ENCODE assay signal across 18 cellular contexts in the genomic region with DNA sequence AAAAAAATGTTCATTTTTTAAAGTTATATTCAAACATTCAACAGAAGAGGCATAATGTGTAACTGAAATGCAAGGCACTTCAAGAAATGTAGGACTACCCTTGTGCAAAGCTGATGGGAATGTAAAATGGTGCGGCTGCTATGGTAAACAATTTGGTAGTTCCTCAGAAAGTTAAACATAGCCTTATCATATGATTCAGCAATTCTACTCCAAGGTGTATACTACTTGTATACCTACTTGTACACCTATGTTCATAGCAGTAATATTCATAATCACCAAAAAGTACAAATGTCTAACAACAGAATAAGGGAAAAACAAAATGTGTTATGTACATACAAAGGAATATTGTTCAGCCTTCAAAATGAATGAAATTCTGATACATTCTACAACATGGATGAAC. TPM values are rescaled to one million over a fixed set of nuclear protein-coding genes. Genes with fewer than 3 reads are reported as not detected.
DNase-seq lines count a peak whose midpoint lies in the region; ATAC-seq and TF ChIP-seq lines count a peak whose summit lies in the region.
"Had no signal": no experiment of that assay in that cellular context is flagged by ENCODE, and none has a peak within 500 bp of the region (broad histone marks: within the 10 kb centered on the region; RNA-seq: fewer than 3 reads in every experiment).

No MANE protein-coding gene starts in this region.

- intact Hi-C loops in heart left ventricle (cut with DNase I) = no loop called here

- peaks cover 0 to 3% (median 0%) of the 10 kb centered on the region in 5 experiments for H3K9me3 Mint-ChIP-seq in brain
- H3K9me3 Mint-ChIP-seq in stimulated activated effector memory CD8-positive, alpha-beta T cell treated with anti-CD3 and anti-CD28 coated beads, Interleukin-12 subunit alpha, Interleukin-12 subunit beta, amount 100 ng/mL, for 72 hours = no peaks in the 10 kb centered on the region
- H3K9me3 Mint-ChIP-seq: CD4-positive, CD25-positive, alpha-beta regulatory T cell; HFFc6 had no signal

- TF ChIP-seq CTCF in cardiac muscle cell (IDR thresholded peaks at IDR 0.05; ENCODE audit: low read depth, low read length) (no peak), heart left ventricle (IDR thresholded peaks at IDR 0.05) (no peak), brain (conservative IDR thresholded peaks at IDR 0.05) (no peak)

- H3K36me3 ChIP-seq in cardiac muscle cell = no peaks in the 10 kb centered on the region
- H3K36me3 ChIP-seq in heart left ventricle = no peaks in the 10 kb centered on the region

- H3K4me1 Mint-ChIP-seq in T-helper 17 cell (peaks cover 19% of the 10 kb centered on the region), brain (peaks cover 67% of the 10 kb centered on the region)
- peaks cover 21% of the 10 kb centered on the region for H3K4me1 Mint-ChIP-seq in stimulated activated effector memory CD8-positive, alpha-beta T cell treated with anti-CD3 and anti-CD28 coated beads, Interleukin-12 subunit alpha, Interleukin-12 subunit beta, amount 100 ng/mL, for 72 hours

- H3K27ac ChIP-seq in cardiac muscle cell (peak overlapping the region; percentile 91), heart left ventricle (no peak overlapping the region)

- WGBS in heart left ventricle, 4 donors = 88 to 100% (median 98%) methylated on average over 1 of the region's 1 CpG

- H3K4me3 ChIP-seq in cardiac muscle cell (no peak overlapping the region), heart left ventricle (no peak overlapping the region)

- H3K27me3 Mint-ChIP-seq in T-helper 17 cell (no peaks in the 10 kb centered on the region), brain (peaks cover 6% of the 10 kb centered on the region)
- H3K27me3 Mint-ChIP-seq: CD4-positive, CD25-positive, alpha-beta regulatory T cell had no signal

- TF ChIP-seq POLR2A in heart left ventricle (IDR thresholded peaks at IDR 0.05) = no peak

- H3K27ac Mint-ChIP-seq in T-helper 17 cell = peak overlapping the region; percentile 37
- H3K27ac Mint-ChIP-seq in brain = peak overlapping the region; percentile 50 to 78 (median 74)
- no peak overlapping the region for H3K27ac Mint-ChIP-seq in stimulated activated effector memory CD8-positive, alpha-beta T cell treated with anti-CD3 and anti-CD28 coated beads, Interleukin-12 subunit alpha, Interleukin-12 subunit beta, amount 100 ng/mL, for 72 hours
- H3K27ac Mint-ChIP-seq: HFFc6 had no signal

- no peak for ATAC-seq in heart left ventricle
- ATAC-seq in T-helper 17 cell = no peak
- ATAC-seq in stimulated activated effector memory CD8-positive, alpha-beta T cell treated with anti-CD3 and anti-CD28 coated beads, Interleukin-12 subunit alpha, Interleukin-12 subunit beta, amount 100 ng/mL, for 72 hours = no peak
- ATAC-seq: HCT116 had no signal

- H3K4me3 Mint-ChIP-seq in T-helper 17 cell (no peak overlapping the region), brain (peak overlapping the region in 1 of 5 experiments; percentile 76)
- no peak overlapping the region for H3K4me3 Mint-ChIP-seq in stimulated activated effector memory CD8-positive, alpha-beta T cell treated with anti-CD3 and anti-CD28 coated beads, Interleukin-12 subunit alpha, Interleukin-12 subunit beta, amount 100 ng/mL, for 72 hours
- H3K4me3 Mint-ChIP-seq: HFFc6 had no signal

- peaks cover 31% of the 10 kb centered on the region for H3K4me1 ChIP-seq in cardiac muscle cell (ENCODE audit: low read depth)
- peaks cover 2 to 42% (median 23%) of the 10 kb centered on the region in 12 donors for H3K4me1 ChIP-seq in heart left ventricle

- DNase-seq in cardiac muscle cell (ENCODE audit: low read depth in 1 of 2, low spot score in 1 of 2) (no peak), heart left ventricle (no peak), T-helper 17 cell (no peak), MV-4-11 (lab: John Stamatoyannopoulos, UW) (no peak), Ammon's horn (ENCODE audit: low spot score) (no peak)
- no peak for DNase-seq in stimulated activated effector memory CD8-positive, alpha-beta T cell treated with anti-CD3 and anti-CD28 coated beads, Interleukin-12 subunit alpha, Interleukin-12 subunit beta, amount 100 ng/mL, for 72 hours (ENCODE audit: low spot score in 2 of 2)
- DNase-seq: BE2C; C1 segment of cervical spinal cord; Calu3; CD4-positive, CD25-positive, alpha-beta regulatory T cell; GDM1; GOT3; H7; HFFc6; IMR-90; KBM-7 had no signal

- H3K27me3 ChIP-seq in cardiac muscle cell (no peaks in the 10 kb centered on the region), heart left ventricle (no peaks in the 10 kb centered on the region)
- H3K27me3 ChIP-seq: BE2C had no signal

- no peaks in the 10 kb centered on the region for H3K36me3 Mint-ChIP-seq in T-helper 17 cell (ENCODE audit: low read depth)
- peaks cover 11% of the 10 kb centered on the region for H3K36me3 Mint-ChIP-seq in brain
- no peaks in the 10 kb centered on the region for H3K36me3 Mint-ChIP-seq in stimulated activated effector memory CD8-positive, alpha-beta T cell treated with anti-CD3 and anti-CD28 coated beads, Interleukin-12 subunit alpha, Interleukin-12 subunit beta, amount 100 ng/mL, for 72 hours
- H3K36me3 Mint-ChIP-seq: CD4-positive, CD25-positive, alpha-beta regulatory T cell had no signal

- H3K9me3 ChIP-seq in cardiac muscle cell (ENCODE audit: low read depth) (no peaks in the 10 kb centered on the region), heart left ventricle (no peaks in the 10 kb centered on the region), T-helper 17 cell (ENCODE audit: control insufficient read depth, low read length, poor library complexity, severe bottlenecking) (no peaks in the 10 kb centered on the region)
- H3K9me3 ChIP-seq: BE2C had no signal

RNA-seq across cellular contexts. Expression of a gene that starts 37.3 kb away (rescaled TPM):
- total RNA-seq in cardiac muscle cell = 21.0 and 34.8 TPM in 2 replicates
- 10.9 and 14.4 TPM in 2 replicates for polyA plus RNA-seq in cardiac muscle cell
- total RNA-seq in heart left ventricle = 1 to 10 TPM; 1.3 to 4.1 (median 2.6) TPM
- polyA plus RNA-seq in heart left ventricle = under 1 TPM; 0.27 to 0.42 TPM
- total RNA-seq in T-helper 17 cell = 1 to 10 TPM; 2.2 to 2.8 TPM
- polyA plus RNA-seq in brain (ENCODE audit: insufficient read depth, low read depth, low replicate concordance) = 1.8 TPM
